ENCODE assay signal across 1 cellular context in genomic region chr16:5633845-5634440, GRCh38.
TF ChIP-seq lines count a peak whose summit lies in the region.

No MANE protein-coding gene starts in this region.

TF ChIP-seq in GM12878, 131 proteins besides CTCF, POLR2A, EP300 and RAD21 (continued from another document):
- TF ChIP-seq CEBPB (IDR thresholded peaks at IDR 0.05; ENCODE audit: borderline replicate concordance in 1 of 2, low read depth in 2 of 2, low read length in 2 of 2) = no peak
- no peak for TF ChIP-seq FOXK2 (IDR thresholded peaks at IDR 0.05)
- TF ChIP-seq TCF12 (IDR thresholded peaks at IDR 0.05; ENCODE audit: low read depth, low read length) = no peak
- no peak for TF ChIP-seq KAT2A (conservative IDR thresholded peaks at IDR 0.05; ENCODE audit: control insufficient read depth, low read depth, low read length)
- TF ChIP-seq ATF2 (IDR thresholded peaks at IDR 0.05; ENCODE audit: low read length) = no peak
- TF ChIP-seq, protein P1, sequence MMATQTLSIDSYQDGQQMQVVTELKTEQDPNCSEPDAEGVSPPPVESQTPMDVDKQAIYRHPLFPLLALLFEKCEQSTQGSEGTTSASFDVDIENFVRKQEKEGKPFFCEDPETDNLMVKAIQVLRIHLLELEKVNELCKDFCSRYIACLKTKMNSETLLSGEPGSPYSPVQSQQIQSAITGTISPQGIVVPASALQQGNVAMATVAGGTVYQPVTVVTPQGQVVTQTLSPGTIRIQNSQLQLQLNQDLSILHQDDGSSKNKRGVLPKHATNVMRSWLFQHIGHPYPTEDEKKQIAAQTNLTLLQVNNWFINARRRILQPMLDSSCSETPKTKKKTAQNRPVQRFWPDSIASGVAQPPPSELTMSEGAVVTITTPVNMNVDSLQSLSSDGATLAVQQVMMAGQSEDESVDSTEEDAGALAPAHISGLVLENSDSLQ (IDR thresholded peaks at IDR 0.05) = no peak
- TF ChIP-seq, protein P2, sequence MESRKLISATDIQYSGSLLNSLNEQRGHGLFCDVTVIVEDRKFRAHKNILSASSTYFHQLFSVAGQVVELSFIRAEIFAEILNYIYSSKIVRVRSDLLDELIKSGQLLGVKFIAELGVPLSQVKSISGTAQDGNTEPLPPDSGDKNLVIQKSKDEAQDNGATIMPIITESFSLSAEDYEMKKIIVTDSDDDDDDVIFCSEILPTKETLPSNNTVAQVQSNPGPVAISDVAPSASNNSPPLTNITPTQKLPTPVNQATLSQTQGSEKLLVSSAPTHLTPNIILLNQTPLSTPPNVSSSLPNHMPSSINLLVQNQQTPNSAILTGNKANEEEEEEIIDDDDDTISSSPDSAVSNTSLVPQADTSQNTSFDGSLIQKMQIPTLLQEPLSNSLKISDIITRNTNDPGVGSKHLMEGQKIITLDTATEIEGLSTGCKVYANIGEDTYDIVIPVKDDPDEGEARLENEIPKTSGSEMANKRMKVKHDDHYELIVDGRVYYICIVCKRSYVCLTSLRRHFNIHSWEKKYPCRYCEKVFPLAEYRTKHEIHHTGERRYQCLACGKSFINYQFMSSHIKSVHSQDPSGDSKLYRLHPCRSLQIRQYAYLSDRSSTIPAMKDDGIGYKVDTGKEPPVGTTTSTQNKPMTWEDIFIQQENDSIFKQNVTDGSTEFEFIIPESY (IDR thresholded peaks at IDR 0.05) = no peak
